ENCODE assay signal across 8 cellular contexts in the genomic region with DNA sequence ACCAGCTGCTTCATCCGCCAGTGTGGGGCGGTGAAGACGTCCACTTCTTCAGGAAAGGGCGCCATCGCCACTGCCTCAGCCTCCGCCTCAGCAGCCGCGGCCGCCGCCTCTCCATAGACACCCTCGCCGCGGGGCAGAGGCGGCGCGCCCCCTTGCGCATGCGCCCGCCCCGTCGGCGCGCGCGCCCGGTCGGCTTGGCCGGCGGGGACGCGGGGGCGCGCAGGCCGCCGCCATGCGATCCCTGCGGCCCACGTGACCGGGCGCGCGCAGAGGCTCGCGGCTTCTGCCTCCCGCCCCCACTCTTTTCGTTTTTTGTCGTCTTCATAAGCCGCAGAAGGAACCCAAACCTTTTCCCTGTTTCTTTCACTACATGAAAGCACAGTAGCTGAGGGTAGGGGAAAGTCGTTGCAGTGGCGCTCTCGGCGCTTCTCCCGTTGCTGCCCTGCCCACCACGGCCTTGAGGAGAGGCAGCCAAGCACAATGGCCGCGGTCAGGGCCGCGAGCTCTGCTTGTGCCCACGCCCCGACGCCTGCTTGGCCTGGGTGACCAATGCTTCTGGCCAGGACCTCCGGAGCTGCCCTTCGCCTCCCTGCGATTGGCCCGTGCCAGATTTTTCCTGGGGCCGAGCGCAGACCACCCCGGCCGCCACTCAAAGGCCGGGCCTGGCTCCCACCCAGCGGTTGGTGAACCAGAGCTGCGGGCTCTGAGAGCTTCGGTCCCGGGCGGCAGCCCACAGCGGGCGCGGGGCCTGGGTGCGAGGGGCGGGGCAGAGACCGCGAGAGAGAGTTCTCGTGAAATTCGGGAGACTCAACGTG. TPM values are rescaled to one million over a fixed set of nuclear protein-coding genes. Genes with fewer than 3 reads are reported as not detected.
A peak's percentile ranks its signal among the peaks of the same experiment; 100 is the strongest.
DNase-seq lines count a peak whose midpoint lies in the region; ATAC-seq and TF ChIP-seq lines count a peak whose summit lies in the region.

A gene with protein sequence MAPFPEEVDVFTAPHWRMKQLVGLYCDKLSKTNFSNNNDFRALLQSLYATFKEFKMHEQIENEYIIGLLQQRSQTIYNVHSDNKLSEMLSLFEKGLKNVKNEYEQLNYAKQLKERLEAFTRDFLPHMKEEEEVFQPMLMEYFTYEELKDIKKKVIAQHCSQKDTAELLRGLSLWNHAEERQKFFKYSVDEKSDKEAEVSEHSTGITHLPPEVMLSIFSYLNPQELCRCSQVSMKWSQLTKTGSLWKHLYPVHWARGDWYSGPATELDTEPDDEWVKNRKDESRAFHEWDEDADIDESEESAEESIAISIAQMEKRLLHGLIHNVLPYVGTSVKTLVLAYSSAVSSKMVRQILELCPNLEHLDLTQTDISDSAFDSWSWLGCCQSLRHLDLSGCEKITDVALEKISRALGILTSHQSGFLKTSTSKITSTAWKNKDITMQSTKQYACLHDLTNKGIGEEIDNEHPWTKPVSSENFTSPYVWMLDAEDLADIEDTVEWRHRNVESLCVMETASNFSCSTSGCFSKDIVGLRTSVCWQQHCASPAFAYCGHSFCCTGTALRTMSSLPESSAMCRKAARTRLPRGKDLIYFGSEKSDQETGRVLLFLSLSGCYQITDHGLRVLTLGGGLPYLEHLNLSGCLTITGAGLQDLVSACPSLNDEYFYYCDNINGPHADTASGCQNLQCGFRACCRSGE (minus strand): TSS at position 135 of the 815 bp plus-strand sequence. CDS start 70 bp downstream, at position 65.

- H3K27ac ChIP-seq in HL-60 (replicated peaks) = peak within 1 kb of the TSS; percentile 96

- H3K4me3 Mint-ChIP-seq in endothelial cell (ENCODE audit: unreplicated experiment) = peak within 1 kb of the TSS; percentile 99

- no peaks in the 10 kb centered on the region for H3K27me3 ChIP-seq in HL-60 (ENCODE audit: insufficient read depth, poor library complexity, severe bottlenecking)

- H3K4me1 Mint-ChIP-seq in endothelial cell (ENCODE audit: unreplicated experiment) = peaks cover 27% of the 10 kb centered on the region

- no peaks in the 10 kb centered on the region for H3K9me3 Mint-ChIP-seq in endothelial cell (ENCODE audit: unreplicated experiment)

- peak within 1 kb of the TSS; percentile 74 for H3K4me3 ChIP-seq in HL-60 (replicated peaks; ENCODE audit: insufficient read depth, low read length)

- peak; percentile 66 for ATAC-seq in GM19463 (IDR thresholded peaks at IDR 0.05; ENCODE audit: unreplicated experiment)

- H3K27ac Mint-ChIP-seq in endothelial cell (ENCODE audit: unreplicated experiment) = peak within 1 kb of the TSS; percentile 99

- H3K36me3 Mint-ChIP-seq in endothelial cell (ENCODE audit: low read depth, unreplicated experiment) = no peaks in the 10 kb centered on the region

- DNase-seq in COLO668 (lab: John Stamatoyannopoulos, UW; ENCODE audit: unreplicated experiment) = peak; percentile 96
- peak; percentile 72 to 80 for DNase-seq in HL-60 (ENCODE audit: low read depth in 1 of 2, low spot score in 1 of 2)
- DNase-seq in NOMO-1 treated with DMSO at 0.1 percent for 48 hours (lab: John Stamatoyannopoulos, UW; ENCODE audit: unreplicated experiment) = peak; percentile 82
- peak; percentile 48 for DNase-seq in activated CD8-positive, alpha-beta memory T cell treated with anti-CD3 and anti-CD28 coated beads, Interleukin-2, amount 50 U/mL, for 24 hours (ENCODE audit: extremely low read depth)
- peak; percentile 87 for DNase-seq in endothelial cell (ENCODE audit: low spot score)
- DNase-seq in middle frontal gyrus (ENCODE audit: extremely low spot score, low spot score) = peak; percentile 86
- peak; percentile 70 to 80 for DNase-seq in stimulated activated CD8-positive, alpha-beta memory T cell treated with anti-CD3 and anti-CD28 coated beads, Interleukin-2, amount 100 ng/mL, for 48 hours (ENCODE audit: low read depth in 2 of 2)

- H3K27me3 Mint-ChIP-seq in endothelial cell (ENCODE audit: unreplicated experiment) = peaks cover 13% of the 10 kb centered on the region

- TF ChIP-seq CTCF in HL-60 (IDR thresholded peaks at IDR 0.05; ENCODE audit: insufficient read depth, low read length) = no peak
- no peak for TF ChIP-seq CTCF in endothelial cell (IDR thresholded peaks at IDR 0.05; ENCODE audit: unreplicated experiment)

RNA-seq across cellular contexts. Expression of the gene that starts here (rescaled TPM):
- total RNA-seq in endothelial cell (ENCODE audit: unreplicated experiment) = 60.6 TPM

Comparison
In these comparisons a context has a peak if more than half of its experiments do, and no peak if none do; other contexts are left out.
1. Peak in every context shown above with its lines: DNase-seq, ATAC-seq, H3K4me3 ChIP-seq and H3K27ac ChIP-seq.